8 cellular contexts compared by ENCODE assay signal in genomic region chr15:84023636-84024035, GRCh38.
DNase-seq lines count a peak whose midpoint lies in the region; ATAC-seq and TF ChIP-seq lines count a peak whose summit lies in the region.

No MANE protein-coding gene starts in this region.

- H3K4me1 Mint-ChIP-seq in immature natural killer cell, result no peaks in the 10 kb centered on the region

- no peaks in the 10 kb centered on the region for H3K36me3 ChIP-seq in SU-DHL-6 (ENCODE audit: low read length)

- intact Hi-C loops in left cardiac atrium (cut with DNase I), result no loop called here

- H3K9ac ChIP-seq in SU-DHL-6 (ENCODE audit: low read length), result no peak overlapping the region

- H3K27ac Mint-ChIP-seq in immature natural killer cell, result no peak overlapping the region

- no peak overlapping the region for H3K4me2 ChIP-seq in SU-DHL-6 (ENCODE audit: low read depth, low read length, poor library complexity, severe bottlenecking)

- in situ Hi-C loops in GM13976 (cut with MboI; ENCODE audit: low sequenced_read_pairs, unreplicated experiment), result loop anchor here (10.0 to 25.0 kb wide), 2 partner anchors 286 to 449 kb away; no protein-coding TSS in a partner anchor

- H3K9me3 Mint-ChIP-seq in immature natural killer cell, result peaks cover 0 to 1% (median 0%) of the 10 kb centered on the region in 6 donors

- no peaks in the 10 kb centered on the region for H3K27me3 ChIP-seq in SU-DHL-6 (ENCODE audit: low read length)

- ATAC-seq in left cardiac atrium, result no peak
- no peak for ATAC-seq in GM18519 (IDR thresholded peaks at IDR 0.05; ENCODE audit: low FRiP score, unreplicated experiment)
- no peak for ATAC-seq in HG02884 (IDR thresholded peaks at IDR 0.05; ENCODE audit: unreplicated experiment)

- no peaks in the 10 kb centered on the region for H3F3A ChIP-seq in SU-DHL-6 (ENCODE audit: insufficient read depth)

- no peaks in the 10 kb centered on the region for H3K36me3 Mint-ChIP-seq in immature natural killer cell

- no peaks in the 10 kb centered on the region for H3K79me2 ChIP-seq in SU-DHL-6 (ENCODE audit: insufficient read depth, low read length)

- H3K27ac ChIP-seq in SU-DHL-6 (ENCODE audit: low read depth, low read length), result no peak overlapping the region

- H3K9me2 ChIP-seq in SU-DHL-6 (replicated peaks; ENCODE audit: insufficient read depth, low read length), result no peaks in the 10 kb centered on the region

- H3K4me3 Mint-ChIP-seq in immature natural killer cell, result no peak overlapping the region

- H3K4me3 ChIP-seq in SU-DHL-6 (ENCODE audit: insufficient read depth, low read length, poor library complexity, severe bottlenecking), result no peak overlapping the region

- peak; percentile 24 for TF ChIP-seq CTCF in GM13976 (IDR thresholded peaks at IDR 0.05; ENCODE audit: borderline replicate concordance, control extremely low read depth, extremely low read depth, insufficient read depth, missing control alignments)
- TF ChIP-seq CTCF in SU-DHL-6 (IDR thresholded peaks at IDR 0.05; ENCODE audit: insufficient read depth, low read length, poor library complexity, severe bottlenecking), result peak; percentile 80

- DNase-seq in AG08396 (ENCODE audit: low spot score) (peak; percentile 16), GM13976 (ENCODE audit: low spot score) (peak; percentile 55), left cardiac atrium (peak; percentile 32), immature natural killer cell (no peak)
- no peak for DNase-seq in activated CD8-positive, alpha-beta memory T cell treated with anti-CD3 and anti-CD28 coated beads, Interleukin-2, amount 50 U/mL, for 4 hours

- H2AFZ ChIP-seq in SU-DHL-6 (ENCODE audit: low read depth, low read length, severe bottlenecking), result no peak overlapping the region

- no peaks in the 10 kb centered on the region for H4K20me1 ChIP-seq in SU-DHL-6 (ENCODE audit: low read depth, low read length)

- peaks cover 2 to 9% (median 6%) of the 10 kb centered on the region in 3 donors for H3K27me3 Mint-ChIP-seq in immature natural killer cell (ENCODE audit: low read depth in 3 of 3)

- H3K9me3 ChIP-seq in SU-DHL-6 (ENCODE audit: insufficient read depth, low read length), result no peaks in the 10 kb centered on the region

Comparison
In these comparisons a context has a peak if more than half of its experiments do, and no peak if none do; other contexts are left out.
1. DNase-seq: peak in AG08396 (single experiment), GM13976 (single experiment) and left cardiac atrium (single experiment); none in activated CD8-positive, alpha-beta memory T cell treated with anti-CD3 and anti-CD28 coated beads, Interleukin-2, amount 50 U/mL, for 4 hours (single experiment) and immature natural killer cell (0 of 3).